8 cellular contexts compared by ENCODE assay signal in the genomic region with DNA sequence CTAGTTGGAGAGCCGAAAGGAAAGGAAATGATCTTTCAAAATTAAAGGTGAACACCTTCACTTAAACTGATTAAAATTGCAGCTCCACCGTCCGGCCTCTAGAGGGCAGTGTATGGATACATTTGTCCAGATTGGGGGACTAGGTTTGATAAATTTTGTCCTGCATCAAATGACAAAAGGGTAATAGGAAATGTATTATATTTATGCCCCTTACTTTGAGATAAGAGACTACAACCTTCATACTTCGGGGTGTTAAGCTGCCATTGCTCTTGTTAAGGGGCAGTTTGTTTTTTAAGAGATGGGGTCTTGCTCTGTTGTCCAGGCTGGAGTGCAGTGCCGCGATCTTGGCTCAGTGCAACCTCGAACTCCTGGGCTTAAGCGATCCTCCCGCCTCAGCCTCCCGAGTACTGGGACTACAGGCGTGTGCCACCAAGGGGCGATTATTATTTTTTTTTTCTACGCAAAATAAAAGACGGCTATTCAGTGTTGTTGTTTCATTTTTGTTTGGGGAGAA. TPM values are rescaled to one million over a fixed set of nuclear protein-coding genes. Genes with fewer than 3 reads are reported as not detected.
DNase-seq lines count a peak whose midpoint lies in the region; ATAC-seq, FAIRE-seq and TF ChIP-seq lines count a peak whose summit lies in the region.

No MANE protein-coding gene starts in this region.

- peaks cover 10% of the 10 kb centered on the region for H3K4me1 ChIP-seq in A549

- H3K27ac ChIP-seq in A549: peak overlapping the region; percentile 77 to 89
- H3K27ac ChIP-seq in dorsolateral prefrontal cortex: peak overlapping the region in 57 of 59 donors; percentile 25 to 96 (median 89)

- TF ChIP-seq CTCF in A549 (IDR thresholded peaks at IDR 0.05) (peak; percentile 97), dorsolateral prefrontal cortex (IDR thresholded peaks at IDR 0.05 in 54 of 56, conservative IDR thresholded peaks at IDR 0.05 in 2 of 56; ENCODE audit: low read depth in 1 of 56, partially characterized antibody in 56 of 56) (peak; percentile 69 to 88 (median 80)), lower leg skin (IDR thresholded peaks at IDR 0.05) (peak in 1 of 3 donors; percentile 21)

- intact Hi-C loops in dorsolateral prefrontal cortex (cut with DNase I) (loop anchor here (2.0 to 10.0 kb wide), 4 partner anchors 45 to 121 kb away; a partner anchor contains a TSS), lower leg skin (cut with DNase I; ENCODE audit: low total_unique reads) (no loop called here)

- POLR2A ChIA-PET in A549 (lab: Yijun Ruan, JAX): interaction anchor here (0.6 to 1.9 kb wide), 5 partner anchors 23 to 166 kb away, joined by 3 to 7 read pairs (median 5); a partner anchor contains a TSS

- ATAC-seq in A549: peak; percentile 35 to 57; a peak in 3 of 6 replicates
- no peak for ATAC-seq in GM19452 (IDR thresholded peaks at IDR 0.05; ENCODE audit: unreplicated experiment)

- peak overlapping the region; percentile 73 for H3K4me2 ChIP-seq in A549

- CTCF ChIA-PET in A549 (lab: Yijun Ruan, JAX): interaction anchor here (0.6 to 6.1 kb wide), 43 partner anchors 8 to 286 kb away, joined by 3 to 96 read pairs (median 5); a partner anchor contains a TSS

- DNase-seq in A549 (ENCODE audit: low read depth in 1 of 2, low spot score in 1 of 2) (peak; percentile 66 to 77), GM19240 (ENCODE audit: insufficient read length, low spot score) (peak; percentile 43), NCI-H446 treated with DMSO at 0.1 percent for 48 hours (lab: John Stamatoyannopoulos, UW) (peak; percentile 31), dorsolateral prefrontal cortex (peak in 7 of 10 donors; percentile 48 to 70 (median 55)), lower leg skin (ENCODE audit: low spot score in 2 of 2) (peak in 1 of 2 donors; percentile 39)
- peak; percentile 56 for DNase-seq in activated CD4-positive, alpha-beta T cell treated with anti-CD3 and anti-CD28 coated beads, Interleukin-2, amount 50 U/mL, for 1 hour
- DNase-seq in stimulated activated CD8-positive, alpha-beta memory T cell treated with anti-CD3 and anti-CD28 coated beads, Interleukin-12 subunit alpha, Interleukin-12 subunit beta, amount 100 ng/mL, for 1 hour (ENCODE audit: low read depth): peak; percentile 59

- H3K9me3 ChIP-seq in A549: no peaks in the 10 kb centered on the region

- no peaks in the 10 kb centered on the region for H3K27me3 ChIP-seq in dorsolateral prefrontal cortex

- peak; percentile 68 for FAIRE-seq in A549 (lab: Jason Lieb, UNC)

- peak; percentile 80 to 86 for TF ChIP-seq RAD21 in A549 (conservative IDR thresholded peaks at IDR 0.05 in 1 of 2, IDR thresholded peaks at IDR 0.05 in 1 of 2)

- TF ChIP-seq EP300 in A549 (IDR thresholded peaks at IDR 0.05): no peak

- peak overlapping the region; percentile 67 for H3K4me3 ChIP-seq in A549
- peak overlapping the region; percentile 57 to 96 (median 79) for H3K4me3 ChIP-seq in dorsolateral prefrontal cortex
- H3K4me3 ChIP-seq in lower leg skin (ENCODE audit: low read depth, poor library complexity, severe bottlenecking): peak overlapping the region; percentile 39

- 18% methylated on average over 14 of the region's 14 CpGs for WGBS in A549 (ENCODE audit: missing lambda C conversion rate)
- 26 to 29% methylated on average over 14 of the region's 14 CpGs for WGBS in lower leg skin, 2 donors

- TF ChIP-seq POLR2A in A549 (IDR thresholded peaks at IDR 0.05; ENCODE audit: low read length) (no peak), lower leg skin (IDR thresholded peaks at IDR 0.05) (no peak)

TF ChIP-seq in A549, 52 proteins besides CTCF, POLR2A, EP300 and RAD21:
- TF ChIP-seq CHD4 (IDR thresholded peaks at IDR 0.05; ENCODE audit: borderline replicate concordance) (peak; percentile 70; the same call in 1 of the 2 replicates), KDM5A (IDR thresholded peaks at IDR 0.05) (0 out of 2 replicates have a peak, but pooled peaks have one; percentile 6), SREBF2 (IDR thresholded peaks at IDR 0.05) (no peak), TP53 (CRISPR knock-in tag; IDR thresholded peaks at IDR 0.05) (no peak), HDAC2 (IDR thresholded peaks at IDR 0.05) (peak; percentile 75; the same call in 1 of the 2 replicates), EHF (CRISPR knock-in tag; IDR thresholded peaks at IDR 0.05) (no peak), KDM1A (IDR thresholded peaks at IDR 0.05; ENCODE audit: low read depth) (peak; percentile 74; the same call in 1 of the 2 replicates), ZSCAN20 (CRISPR knock-in tag; IDR thresholded peaks at IDR 0.05) (no peak), RARB (CRISPR knock-in tag; IDR thresholded peaks at IDR 0.05) (no peak), SMC3 (IDR thresholded peaks at IDR 0.05) (peak; percentile 61; the same call in 2 of the 3 replicates)
- TF ChIP-seq, protein P1, sequence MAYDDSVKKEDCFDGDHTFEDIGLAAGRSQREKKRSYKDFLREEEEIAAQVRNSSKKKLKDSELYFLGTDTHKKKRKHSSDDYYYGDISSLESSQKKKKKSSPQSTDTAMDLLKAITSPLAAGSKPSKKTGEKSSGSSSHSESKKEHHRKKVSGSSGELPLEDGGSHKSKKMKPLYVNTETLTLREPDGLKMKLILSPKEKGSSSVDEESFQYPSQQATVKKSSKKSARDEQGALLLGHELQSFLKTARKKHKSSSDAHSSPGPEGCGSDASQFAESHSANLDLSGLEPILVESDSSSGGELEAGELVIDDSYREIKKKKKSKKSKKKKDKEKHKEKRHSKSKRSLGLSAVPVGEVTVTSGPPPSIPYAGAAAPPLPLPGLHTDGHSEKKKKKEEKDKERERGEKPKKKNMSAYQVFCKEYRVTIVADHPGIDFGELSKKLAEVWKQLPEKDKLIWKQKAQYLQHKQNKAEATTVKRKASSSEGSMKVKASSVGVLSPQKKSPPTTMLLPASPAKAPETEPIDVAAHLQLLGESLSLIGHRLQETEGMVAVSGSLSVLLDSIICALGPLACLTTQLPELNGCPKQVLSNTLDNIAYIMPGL (CRISPR knock-in tag; IDR thresholded peaks at IDR 0.05; ENCODE audit: borderline replicate concordance): no peak
TF ChIP-seq in A549: peak in this region for 5.

RNA-seq across cellular contexts. Expression of a gene that starts 0.8 kb away (rescaled TPM):
- 15.6 and 22.2 TPM in 2 replicates for polyA plus RNA-seq in A549 (2011; rRNA removed)
- 15.6 and 18.6 TPM in 2 replicates for polyA plus RNA-seq in A549 (2012; cell fraction: cytosol; rRNA removed)
- 28.5 and 29.2 TPM in 2 replicates for polyA plus RNA-seq in A549 (2012; cell fraction: nucleus; rRNA removed)
- polyA plus RNA-seq in A549 (2017; fragmentation: RNase III; extraction: RNeasy Plus Mini Kit Qiagen cat#74134 plus additional on column Dnase treatment): 10.8 to 13.6 TPM (median 13.5 TPM) in 3 replicates
- polyA minus RNA-seq in A549 (2011; rRNA and poly(A)+ RNA removed): 32.4 and 44.1 TPM in 2 replicates
- total RNA-seq in dorsolateral prefrontal cortex: 10 to 100 TPM; 19.5 to 39.8 (median 28.4) TPM
- total RNA-seq in lower leg skin: 10 to 100 TPM in 3 of 4 donors, 1 to 10 TPM in 1; 7.6 to 21.4 (median 13.8) TPM

RNA-seq across cellular contexts. Expression of a gene that starts 22.4 kb away (rescaled TPM):
- polyA plus RNA-seq in A549 (2011; rRNA removed): 90.4 and 93.7 TPM in 2 replicates
- polyA plus RNA-seq in A549 (2012; cell fraction: cytosol; rRNA removed): 27.6 and 37.7 TPM in 2 replicates
- polyA plus RNA-seq in A549 (2012; cell fraction: nucleus; rRNA removed): 14.7 and 20.9 TPM in 2 replicates
- 27.7 to 37.2 TPM (median 36.3 TPM) in 3 replicates for polyA plus RNA-seq in A549 (2017; fragmentation: RNase III; extraction: RNeasy Plus Mini Kit Qiagen cat#74134 plus additional on column Dnase treatment)
- polyA minus RNA-seq in A549 (2011; rRNA and poly(A)+ RNA removed): 68.1 and 80.7 TPM in 2 replicates
- total RNA-seq in dorsolateral prefrontal cortex: 100 to 1,000 TPM; 148 to 223 (median 185) TPM
- 100 to 1,000 TPM in 3 of 4 donors, 10 to 100 TPM in 1; 96.9 to 141 (median 129) TPM for total RNA-seq in lower leg skin

RNA-seq across cellular contexts. Expression of a gene that starts 24.6 kb away (rescaled TPM):
- polyA plus RNA-seq in A549 (2011; rRNA removed) (2.0 and 2.9 TPM in 2 replicates), A549 (2017; fragmentation: RNase III; extraction: RNeasy Plus Mini Kit Qiagen cat#74134 plus additional on column Dnase treatment) (1.5 to 2.4 TPM (median 2.0 TPM) in 3 replicates)
- polyA plus RNA-seq in A549 (2012; cell fraction: cytosol; rRNA removed): 2.9 and 4.6 TPM in 2 replicates
- 7.2 and 7.9 TPM in 2 replicates for polyA plus RNA-seq in A549 (2012; cell fraction: nucleus; rRNA removed)
- polyA minus RNA-seq in A549 (2011; rRNA and poly(A)+ RNA removed): 3.6 and 5.0 TPM in 2 replicates
- total RNA-seq in dorsolateral prefrontal cortex (10 to 100 TPM; 10.2 to 23.6 (median 15.9) TPM), lower leg skin (1 to 10 TPM; 2.4 to 5.8 (median 3.4) TPM)

RNA-seq across cellular contexts. Expression of a gene that starts 29.6 kb away (rescaled TPM):
- polyA plus RNA-seq in A549 (2011; rRNA removed): 51.0 and 86.3 TPM in 2 replicates
- 93.1 and 110 TPM in 2 replicates for polyA plus RNA-seq in A549 (2012; cell fraction: cytosol; rRNA removed)
- 72.1 and 82.3 TPM in 2 replicates for polyA plus RNA-seq in A549 (2012; cell fraction: nucleus; rRNA removed)
- 41.5 to 53.8 TPM (median 48.3 TPM) in 3 replicates for polyA plus RNA-seq in A549 (2017; fragmentation: RNase III; extraction: RNeasy Plus Mini Kit Qiagen cat#74134 plus additional on column Dnase treatment)
- polyA minus RNA-seq in A549 (2011; rRNA and poly(A)+ RNA removed): 72.7 and 78.5 TPM in 2 replicates
- total RNA-seq in dorsolateral prefrontal cortex: 10 to 100 TPM in 16 of 120 experiments, 1 to 10 TPM in 104; 2.0 to 21.4 (median 6.5) TPM
- 10 to 100 TPM; 18.3 to 25.2 (median 24.0) TPM for total RNA-seq in lower leg skin

RNA-seq across cellular contexts. Expression of a gene that starts 30.4 kb away (rescaled TPM):
- polyA plus RNA-seq in A549 (2011; rRNA removed): 2.2 and 2.3 TPM in 2 replicates
- polyA plus RNA-seq in A549 (2012; cell fraction: cytosol; rRNA removed): 1.1 and 1.3 TPM in 2 replicates
- polyA plus RNA-seq in A549 (2012; cell fraction: nucleus; rRNA removed): 3.7 and 6.0 TPM in 2 replicates
- polyA plus RNA-seq in A549 (2017; fragmentation: RNase III; extraction: RNeasy Plus Mini Kit Qiagen cat#74134 plus additional on column Dnase treatment): 0.71 to 1.4 TPM (median 1.0 TPM) in 3 replicates
- 1.7 and 3.3 TPM in 2 replicates for polyA minus RNA-seq in A549 (2011; rRNA and poly(A)+ RNA removed)
- total RNA-seq in dorsolateral prefrontal cortex: 1 to 10 TPM in 5 of 120 experiments, under 1 TPM in 17, not detected in 98; 0.25 to 1.7 (median 0.76) TPM
- 10 to 100 TPM; 17.2 to 49.3 (median 34.2) TPM for total RNA-seq in lower leg skin
